1 cellular context compared by ENCODE assay signal in genomic region chr1:26731233-26731902, GRCh38.
TF ChIP-seq lines count a peak whose summit lies in the region.

No MANE protein-coding gene starts in this region.

TF ChIP-seq in H1, 55 proteins besides CTCF, POLR2A, EP300 and RAD21:
- TF ChIP-seq SP1 (IDR thresholded peaks at IDR 0.05; ENCODE audit: low read depth, low read length) (no peak), SAP30 (IDR thresholded peaks at IDR 0.05; ENCODE audit: insufficient read depth, insufficient replicate concordance, low read length) (no peak), GABPA (IDR thresholded peaks at IDR 0.05; ENCODE audit: borderline replicate concordance, insufficient read depth, low read length) (no peak), RXRA (IDR thresholded peaks at IDR 0.05; ENCODE audit: insufficient read depth, low read depth, low read length) (no peak), ATF3 (IDR thresholded peaks at IDR 0.05; ENCODE audit: insufficient read depth, low read depth, low read length) (no peak), RNF2 (IDR thresholded peaks at IDR 0.05; ENCODE audit: borderline replicate concordance, low read depth, low read length, missing control alignments, poor library complexity, severe bottlenecking) (no peak), TAF7 (optimal IDR thresholded peaks at IDR 0.05; ENCODE audit: borderline replicate concordance, low read depth, low read length) (no peak)
TF ChIP-seq in H1: peak in this region for 0.
